ENCODE assay signal across 1 cellular context in genomic region chr12:97474987-97475386, GRCh38.
TF ChIP-seq lines count a peak whose summit lies in the region.

No MANE protein-coding gene starts in this region.

TF ChIP-seq in HepG2, 621 proteins besides CTCF, POLR2A, EP300 and RAD21:
- no peak for TF ChIP-seq ZBTB44 (CRISPR knock-in tag; IDR thresholded peaks at IDR 0.05)
- no peak for TF ChIP-seq ELK4 (CRISPR knock-in tag; IDR thresholded peaks at IDR 0.05; ENCODE audit: borderline replicate concordance)
- TF ChIP-seq SRSF1 (optimal IDR thresholded peaks at IDR 0.05; ENCODE audit: low read depth, low read length): no peak
- TF ChIP-seq ZNF224 (CRISPR knock-in tag; IDR thresholded peaks at IDR 0.05): no peak
- no peak for TF ChIP-seq CREB1 (IDR thresholded peaks at IDR 0.05)
- 0 out of 2 replicates have a peak, but pooled peaks have one; percentile 29 for TF ChIP-seq CREB1 (CRISPR knock-in tag; IDR thresholded peaks at IDR 0.05)
- TF ChIP-seq ZMYM4 (CRISPR knock-in tag; IDR thresholded peaks at IDR 0.05): 0 out of 2 replicates have a peak, but pooled peaks have one; percentile 27
- no peak for TF ChIP-seq ZNF557 (CRISPR knock-in tag; IDR thresholded peaks at IDR 0.05)
- no peak for TF ChIP-seq ZNF788 (CRISPR knock-in tag; IDR thresholded peaks at IDR 0.05; ENCODE audit: borderline replicate concordance)
- no peak for TF ChIP-seq FOXA1 (IDR thresholded peaks at IDR 0.05)
- peak; percentile 43; the same call in 1 of the 2 replicates for TF ChIP-seq FOXA1 (CRISPR knock-in tag; IDR thresholded peaks at IDR 0.05)
- TF ChIP-seq FOXA3 (CRISPR knock-in tag; IDR thresholded peaks at IDR 0.05): peak; percentile 70; the same call in 1 of the 2 replicates
- TF ChIP-seq TFE3 (CRISPR knock-in tag; IDR thresholded peaks at IDR 0.05): no peak
- TF ChIP-seq ZNF770 (CRISPR knock-in tag; IDR thresholded peaks at IDR 0.05): no peak
- TF ChIP-seq ZNF652 (CRISPR knock-in tag; IDR thresholded peaks at IDR 0.05; ENCODE audit: borderline replicate concordance, low read depth): no peak
- TF ChIP-seq GFI1 (CRISPR knock-in tag; IDR thresholded peaks at IDR 0.05; ENCODE audit: borderline replicate concordance): 0 out of 2 replicates have a peak, but pooled peaks have one; percentile 17
- no peak for TF ChIP-seq ZBTB1 (CRISPR knock-in tag; IDR thresholded peaks at IDR 0.05; ENCODE audit: borderline replicate concordance)
- TF ChIP-seq MXD3 (CRISPR knock-in tag; IDR thresholded peaks at IDR 0.05): no peak
TF ChIP-seq in HepG2: peak in this region for 5.
